Comparison of ENCODE assay signal across 29 cellular contexts in the genomic region with DNA sequence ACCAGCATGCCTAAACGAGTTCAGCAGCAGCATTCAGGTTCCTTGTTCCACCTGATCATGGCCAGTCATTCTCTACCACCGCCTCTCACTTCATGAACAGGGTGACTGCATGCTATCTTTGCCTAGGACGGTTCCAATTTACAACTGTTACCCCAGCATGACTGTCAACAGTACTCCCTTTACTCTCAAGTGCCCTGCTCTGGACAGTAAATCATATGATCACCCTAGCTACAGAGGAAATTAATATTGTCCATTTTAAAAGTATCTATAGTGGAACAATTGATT. TPM values are rescaled to one million over a fixed set of nuclear protein-coding genes. Genes with fewer than 3 reads are reported as not detected.
DNase-seq lines count a peak whose midpoint lies in the region; ATAC-seq, FAIRE-seq and TF ChIP-seq lines count a peak whose summit lies in the region.
"Had no signal": no experiment of that assay in that cellular context is flagged by ENCODE, and none has a peak within 500 bp of the region (broad histone marks: within the 10 kb centered on the region; RNA-seq: fewer than 3 reads in every experiment).

No MANE protein-coding gene starts in this region.

- no peak for FAIRE-seq in HepG2 (lab: Jason Lieb, UNC)
- FAIRE-seq: A204.1, endothelial cell of umbilical vein, GM12892, pancreas had no signal

- H3K4me1 Mint-ChIP-seq in endodermal cell = peaks cover 5% of the 10 kb centered on the region
- H3K4me1 Mint-ChIP-seq: H9 had no signal

- ATAC-seq in HepG2 = no peak
- no peak for ATAC-seq in right lobe of liver

- no peak for TF ChIP-seq RAD21 in HepG2 (CRISPR knock-in tag; IDR thresholded peaks at IDR 0.05)

- DNase-seq in NCI-H510A treated with DMSO at 0.1 percent for 48 hours (lab: John Stamatoyannopoulos, UW) (peak; percentile 67), NCI-H510A (lab: John Stamatoyannopoulos, UW) (no peak), HepG2 (ENCODE audit: low spot score) (no peak), right lobe of liver (no peak), endodermal cell (no peak), NCI-H2081 treated with DMSO at 0.1 percent for 48 hours (lab: John Stamatoyannopoulos, UW) (no peak), HUDEP-2 (lab: John Stamatoyannopoulos, UW; ENCODE audit: unreplicated experiment in 76 of 76) (no peak), adrenal gland (no peak)
- DNase-seq: activated CD4-positive, alpha-beta T cell treated with anti-CD3 and anti-CD28 coated beads, Interleukin-2, amount 10 ng/mL, durations not matched to agents 24 days and 14 days; activated CD8-positive, alpha-beta memory T cell treated with anti-CD3 and anti-CD28 coated beads, Interleukin-2, amount 50 U/mL, for 48 hours; activated gamma-delta T cell; AML-193; aorta; central memory CD4-positive, alpha-beta T cell; dermis blood vessel endothelial cell; H9; islet precursor cell; lower lobe of right lung; NCI-H1694 treated with DMSO at 0.1 percent for 48 hours; NCI-H2171 treated with DMSO at 0.1 percent for 48 hours; right cardiac atrium; stimulated activated CD4-positive, alpha-beta T cell treated with anti-CD3 and anti-CD28 coated beads, Interleukin-12 subunit alpha, Interleukin-12 subunit beta, amount 100 ng/mL, for 4 hours had no signal

- in situ Hi-C loops in HepG2 (cut with HindIII; ENCODE audit: extremely low pct_ligation_motif_present, low pct_unique_long_range_greater_than_20kb) = no loop called here

- H3K27me3 ChIP-seq in HepG2 (ENCODE audit: control insufficient read depth in 1 of 2, insufficient read depth in 2 of 2, low read length in 2 of 2) = no peaks in the 10 kb centered on the region
- no peaks in the 10 kb centered on the region for H3K27me3 ChIP-seq in right lobe of liver
- H3K27me3 ChIP-seq in endodermal cell (ENCODE audit: control insufficient read depth, insufficient read depth, low read length, poor library complexity, severe bottlenecking) = no peaks in the 10 kb centered on the region
- no peaks in the 10 kb centered on the region for H3K27me3 ChIP-seq in adrenal gland
- H3K27me3 ChIP-seq: pancreas, tibial nerve had no signal

- intact Hi-C loops in HepG2 (cut with micrococcal nuclease; ENCODE audit: unreplicated experiment) = loop anchor here (10.0 kb wide), 1 partner anchor 60 kb away; no protein-coding TSS in a partner anchor
- intact Hi-C loops in right lobe of liver (cut with DNase I) = no loop called here
- intact Hi-C loops in adrenal gland (cut with DNase I) = no loop called here

- H3K4me3 ChIP-seq in HepG2 (replicated peaks in 1 of 3; ENCODE audit: insufficient read depth in 1 of 3, low read depth in 2 of 3, low read length in 3 of 3) (no peak overlapping the region; a peak in 1 of 6 replicates), right lobe of liver (no peak overlapping the region), endodermal cell (ENCODE audit: low read length) (peak overlapping the region; percentile 21), adrenal gland (no peak overlapping the region)
- H3K4me3 ChIP-seq: lower lobe of right lung, pancreas, tibial nerve had no signal

- H4K20me1 ChIP-seq in HepG2 (ENCODE audit: insufficient read depth, low read length) = peaks cover 8% of the 10 kb centered on the region; the same call in 1 of the 2 replicates

- TF ChIP-seq POLR2A in HepG2 (IDR thresholded peaks at IDR 0.05; ENCODE audit: insufficient read depth in 1 of 2, low read depth in 2 of 2, low read length in 2 of 2) = no peak
- TF ChIP-seq POLR2A in right lobe of liver (IDR thresholded peaks at IDR 0.05) = no peak
- TF ChIP-seq POLR2A in adrenal gland (IDR thresholded peaks at IDR 0.05) = no peak

- H2AFZ ChIP-seq in HepG2 (ENCODE audit: low read length) = no peak overlapping the region

- peaks cover 83% of the 10 kb centered on the region for H3K79me2 ChIP-seq in HepG2 (ENCODE audit: insufficient read depth, low read length)

- no peak overlapping the region for H3K4me3 Mint-ChIP-seq in endodermal cell
- H3K4me3 Mint-ChIP-seq: activated CD4-positive, alpha-beta T cell treated with anti-CD3 and anti-CD28 coated beads, Interleukin-2, amount 10 ng/mL, durations not matched to agents 24 days and 14 days; H9; T-helper 2 cell treated with Interferon-gamma antibody and Interleukin-4, amounts not matched to agents 5 μg/mL and 100 μg/mL, for 36 hours had no signal

- H3K36me3 ChIP-seq in HepG2 (replicated peaks in 1 of 2; ENCODE audit: control insufficient read depth in 1 of 2, insufficient read depth in 2 of 2, low read length in 2 of 2) (no peaks in the 10 kb centered on the region; a peak in 1 of 5 replicates), right lobe of liver (no peaks in the 10 kb centered on the region), endodermal cell (ENCODE audit: control insufficient read depth, insufficient read depth, low read length) (no peaks in the 10 kb centered on the region), adrenal gland (replicated peaks in 1 of 2) (no peaks in the 10 kb centered on the region)
- H3K36me3 ChIP-seq: lower lobe of right lung, pancreas, tibial nerve had no signal

- no peaks in the 10 kb centered on the region for H3K36me3 Mint-ChIP-seq in endodermal cell (ENCODE audit: low read depth)

- TF ChIP-seq EP300 in HepG2 (IDR thresholded peaks at IDR 0.05; ENCODE audit: low read depth in 2 of 2, low read length in 2 of 2) (no peak), HepG2 (CRISPR knock-in tag; IDR thresholded peaks at IDR 0.05; ENCODE audit: borderline replicate concordance) (no peak)

- H3K9me3 ChIP-seq in HepG2 (ENCODE audit: low read length) = no peaks in the 10 kb centered on the region
- H3K9me3 ChIP-seq in right lobe of liver = no peaks in the 10 kb centered on the region
- H3K9me3 ChIP-seq in endodermal cell (ENCODE audit: control insufficient read depth, low read length) = no peaks in the 10 kb centered on the region
- H3K9me3 ChIP-seq in adrenal gland (replicated peaks in 1 of 3) = no peaks in the 10 kb centered on the region
- H3K9me3 ChIP-seq: lower lobe of right lung, pancreas, tibial nerve had no signal

- POLR2A ChIA-PET in HepG2 (lab: Yijun Ruan, JAX) = interaction anchor here (0.7 to 3.4 kb wide), 8 partner anchors 13 to 121 kb away, joined by 3 to 13 read pairs (median 4); a partner anchor contains a TSS

- H3K4me2 ChIP-seq in HepG2 (ENCODE audit: low read depth, low read length) = peak overlapping the region; percentile 41

- no peaks in the 10 kb centered on the region for H3K9me3 Mint-ChIP-seq in endodermal cell
- H3K9me3 Mint-ChIP-seq: activated CD4-positive, alpha-beta T cell treated with anti-CD3 and anti-CD28 coated beads, Interleukin-2, amount 10 ng/mL, durations not matched to agents 24 days and 14 days; H9; T-helper 2 cell treated with Interferon-gamma antibody and Interleukin-4, amounts not matched to agents 5 μg/mL and 100 μg/mL, for 36 hours had no signal

- H3K27ac ChIP-seq in HepG2 (ENCODE audit: extremely low read length, insufficient read depth, low read length) (peak overlapping the region; percentile 16), right lobe of liver (no peak overlapping the region), endodermal cell (ENCODE audit: low read depth, low read length) (no peak overlapping the region), adrenal gland (no peak overlapping the region)
- H3K27ac ChIP-seq: lower lobe of right lung, tibial nerve had no signal

- H3K4me1 ChIP-seq in HepG2 (ENCODE audit: insufficient read depth, low read length) = peaks cover 61% of the 10 kb centered on the region
- H3K4me1 ChIP-seq in right lobe of liver = peaks cover 0 to 65% (median 33%) of the 10 kb centered on the region in 4 donors
- no peaks in the 10 kb centered on the region for H3K4me1 ChIP-seq in endodermal cell (ENCODE audit: control insufficient read depth, insufficient read depth, low read length)
- peaks cover 7 to 35% of the 10 kb centered on the region in 2 donors for H3K4me1 ChIP-seq in adrenal gland (replicated peaks in 1 of 2)

- H3K27ac Mint-ChIP-seq in endodermal cell = no peak overlapping the region
- H3K27ac Mint-ChIP-seq: activated CD4-positive, alpha-beta T cell treated with anti-CD3 and anti-CD28 coated beads, Interleukin-2, amount 10 ng/mL, durations not matched to agents 24 days and 14 days; T-helper 2 cell treated with Interferon-gamma antibody and Interleukin-4, amounts not matched to agents 5 μg/mL and 100 μg/mL, for 36 hours had no signal

- peaks cover 2% of the 10 kb centered on the region for H3K27me3 Mint-ChIP-seq in endodermal cell (ENCODE audit: insufficient read depth)
- H3K27me3 Mint-ChIP-seq: activated CD4-positive, alpha-beta T cell treated with anti-CD3 and anti-CD28 coated beads, Interleukin-2, amount 10 ng/mL, durations not matched to agents 24 days and 14 days had no signal

- CTCF ChIA-PET in HepG2 (lab: Yijun Ruan, JAX; ENCODE audit: low intra/inter-chr PET ratio, low total read pairs) = no interaction called here

- WGBS in HepG2 (ENCODE audit: low lambda C conversion rate) = 95% methylated on average over 3 of the region's 3 CpGs
- 62% methylated on average over 3 of the region's 3 CpGs for WGBS in right lobe of liver (ENCODE audit: insufficient coverage, low coverage, low lambda C conversion rate, missing lambda C conversion rate)
- WGBS in endodermal cell (ENCODE audit: insufficient coverage in 1 of 2, insufficient read length in 1 of 2), 2 experiments = 89 to 94% methylated on average over 3 of the region's 3 CpGs
- WGBS in adrenal gland, 4 donors = 81 to 93% (median 88%) methylated on average over 3 of the region's 3 CpGs

- TF ChIP-seq CTCF in HepG2 (CRISPR knock-in tag; IDR thresholded peaks at IDR 0.05) = no peak
- TF ChIP-seq CTCF in right lobe of liver (IDR thresholded peaks at IDR 0.05) = no peak
- TF ChIP-seq CTCF in endodermal cell (conservative IDR thresholded peaks at IDR 0.05) = no peak
- TF ChIP-seq CTCF in adrenal gland (IDR thresholded peaks at IDR 0.05) = no peak

- no TSS peak for BruUV-seq in HepG2 (replicated peaks; lab: Mats Ljungman, UMichigan)

- H3K9ac ChIP-seq in HepG2 (ENCODE audit: insufficient read depth, low read depth, low read length) (no peak overlapping the region), endodermal cell (ENCODE audit: extremely low read depth, low read length, poor library complexity, severe bottlenecking) (no peak overlapping the region)

RNA-seq across cellular contexts. Expression of a gene that starts 25.7 kb away (rescaled TPM):
- total RNA-seq in HepG2 (2016; rRNA removed; fragmentation: Illumina TruSeq; extraction: Trizol) = 90.9 and 97.6 TPM in 2 replicates
- total RNA-seq in HepG2 (2016; cell fraction: cytosol; rRNA removed; fragmentation: Illumina TruSeq; extraction: Trizol; ENCODE audit: low read depth) = 50.4 and 51.6 TPM in 2 replicates
- total RNA-seq in HepG2 (2016; cell fraction: insoluble cytoplasmic fraction; rRNA removed; fragmentation: Illumina TruSeq; extraction: Trizol) = 92.4 and 95.8 TPM in 2 replicates
- total RNA-seq in HepG2 (2016; cell fraction: membrane; rRNA removed; fragmentation: Illumina TruSeq; extraction: Trizol) = 77.5 and 91.0 TPM in 2 replicates
- total RNA-seq in HepG2 (2016; cell fraction: nucleus; rRNA removed; fragmentation: Illumina TruSeq; extraction: Trizol) = 116 and 118 TPM in 2 replicates
- polyA plus RNA-seq in HepG2 (2011; rRNA removed) = 38.4 and 47.2 TPM in 2 replicates
- 18.0 and 30.5 TPM in 2 replicates for polyA plus RNA-seq in HepG2 (2011; cell fraction: cytosol; rRNA removed)
- polyA plus RNA-seq in HepG2 (2011; cell fraction: nucleus; rRNA removed) = 26.7 and 31.3 TPM in 2 replicates
- polyA plus RNA-seq in HepG2 (2012) = 57.2 and 70.3 TPM in 2 replicates
- 40.5 and 43.0 TPM in 2 replicates for polyA plus RNA-seq in HepG2 (2016; cell fraction: cytosol; fragmentation: Illumina TruSeq; extraction: Trizol; ENCODE audit: low read depth)
- polyA plus RNA-seq in HepG2 (2016; cell fraction: insoluble cytoplasmic fraction; fragmentation: Illumina TruSeq; extraction: Trizol; ENCODE audit: low read depth) = 43.1 and 44.6 TPM in 2 replicates
- 40.4 and 43.5 TPM in 2 replicates for polyA plus RNA-seq in HepG2 (2016; cell fraction: membrane; fragmentation: Illumina TruSeq; extraction: Trizol; ENCODE audit: low read depth)
- polyA plus RNA-seq in HepG2 (2016; cell fraction: nucleus; fragmentation: Illumina TruSeq; extraction: Trizol; ENCODE audit: insufficient read depth, low read depth) = 58.4 and 61.2 TPM in 2 replicates
- polyA minus RNA-seq in HepG2 (2011; rRNA and poly(A)+ RNA removed; ENCODE audit: low replicate concordance) = 0.05 and 64.4 TPM in 2 replicates
- 52.3 and 65.5 TPM in 2 replicates for polyA minus RNA-seq in HepG2 (2011; cell fraction: cytosol; rRNA and poly(A)+ RNA removed)
- 154 and 209 TPM in 2 replicates for polyA minus RNA-seq in HepG2 (2011; cell fraction: nucleus; rRNA and poly(A)+ RNA removed)
- 10 to 100 TPM in 5 of 6 experiments, 1 to 10 TPM in 1; 7.8 to 16.0 (median 11.7) TPM for total RNA-seq in right lobe of liver
- total RNA-seq in endodermal cell = 10 to 100 TPM in 1 of 2 donors, 1 to 10 TPM in 1; 8.2 to 11.1 TPM
- 6.7 TPM for polyA plus RNA-seq in endodermal cell (2013, experiment 1 of 2)
- polyA plus RNA-seq in endodermal cell (2013, experiment 2 of 2) = 6.0 TPM
- 10 to 100 TPM in 7 of 8 donors, 1 to 10 TPM in 1; 5.7 to 34.4 (median 24.7) TPM for total RNA-seq in adrenal gland
- polyA plus RNA-seq in adrenal gland = 10 to 100 TPM in 1 of 3 donors, 1 to 10 TPM in 2; 5.9 to 14.4 (median 9.7) TPM
- total RNA-seq: RPMI7951 had no signal
